ENCODE assay signal across 8 cellular contexts in the genomic region with DNA sequence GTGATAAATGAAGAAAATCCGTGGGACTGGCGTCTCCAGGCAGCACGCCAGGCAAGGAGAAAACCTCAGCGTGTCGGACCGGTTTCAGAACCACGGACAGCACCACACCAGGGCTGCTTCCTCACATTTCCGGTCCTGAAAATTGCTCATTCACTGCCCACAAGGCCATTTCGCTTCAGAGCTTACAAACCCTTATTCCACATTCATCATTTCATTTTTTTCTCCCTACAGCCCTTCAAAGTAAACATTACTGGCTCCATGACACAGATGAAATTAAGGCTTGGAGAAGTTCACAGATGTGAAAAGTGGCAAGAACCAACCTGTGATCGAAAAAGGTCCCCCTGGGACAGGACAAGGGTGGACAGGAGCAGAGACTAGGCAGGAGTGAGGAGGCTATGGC. TPM values are rescaled to one million over a fixed set of nuclear protein-coding genes. Genes with fewer than 3 reads are reported as not detected.
DNase-seq lines count a peak whose midpoint lies in the region; ATAC-seq lines count a peak whose summit lies in the region.

No MANE protein-coding gene starts in this region.

- peak overlapping the region; percentile 2 for H3K4me3 Mint-ChIP-seq in activated naive CD4-positive, alpha-beta T cell treated with anti-CD3 and anti-CD28 coated beads, Interleukin-2, amount 10 ng/mL, durations not matched to agents 7 days and 5 days

- no peaks in the 10 kb centered on the region for H3K9me3 Mint-ChIP-seq in activated naive CD4-positive, alpha-beta T cell treated with anti-CD3 and anti-CD28 coated beads, Interleukin-2, amount 10 ng/mL, durations not matched to agents 7 days and 5 days

- H3K27me3 Mint-ChIP-seq in activated naive CD4-positive, alpha-beta T cell treated with anti-CD3 and anti-CD28 coated beads, Interleukin-2, amount 10 ng/mL, durations not matched to agents 7 days and 5 days: peaks cover 84% of the 10 kb centered on the region

- peaks cover 3% of the 10 kb centered on the region for H3K36me3 Mint-ChIP-seq in activated naive CD4-positive, alpha-beta T cell treated with anti-CD3 and anti-CD28 coated beads, Interleukin-2, amount 10 ng/mL, durations not matched to agents 7 days and 5 days

- no peak for ATAC-seq in left cardiac atrium
- ATAC-seq in HG03039 (IDR thresholded peaks at IDR 0.05; ENCODE audit: unreplicated experiment): no peak
- ATAC-seq in GM21367 (IDR thresholded peaks at IDR 0.05; ENCODE audit: unreplicated experiment): no peak

- H3K4me1 Mint-ChIP-seq in activated naive CD4-positive, alpha-beta T cell treated with anti-CD3 and anti-CD28 coated beads, Interleukin-2, amount 10 ng/mL, durations not matched to agents 7 days and 5 days: peaks cover 16% of the 10 kb centered on the region

- intact Hi-C loops in left cardiac atrium (cut with DNase I): no loop called here

- CTCF ChIA-PET in activated naive CD4-positive, alpha-beta T cell treated with anti-CD3 and anti-CD28 coated beads, Interleukin-2, amount 10 ng/mL, durations not matched to agents 7 days and 5 days (lab: Charles Lee): interaction anchor here (1.1 to 1.3 kb wide), 2 partner anchors 35 to 58 kb away, joined by 3 to 4 read pairs; partner anchors contain the start of gene TSPAN17

- H3K27ac Mint-ChIP-seq in activated naive CD4-positive, alpha-beta T cell treated with anti-CD3 and anti-CD28 coated beads, Interleukin-2, amount 10 ng/mL, durations not matched to agents 7 days and 5 days: no peak overlapping the region

- DNase-seq in GDM1 (lab: John Stamatoyannopoulos, UW): peak; percentile 26
- peak; percentile 56 to 61 for DNase-seq in NOMO-1 (lab: John Stamatoyannopoulos, UW; ENCODE audit: unreplicated experiment in 2 of 2)
- peak; percentile 81 for DNase-seq in activated naive CD4-positive, alpha-beta T cell treated with anti-CD3 and anti-CD28 coated beads, Interleukin-2, amount 10 ng/mL, durations not matched to agents 7 days and 5 days
- peak; percentile 86 for DNase-seq in left cardiac atrium
- peak; percentile 53 for DNase-seq in smooth muscle cell of the brain vasculature (ENCODE audit: low read depth, low spot score)
- DNase-seq in GF-D8 (lab: John Stamatoyannopoulos, UW): no peak

RNA-seq across cellular contexts. Expression of gene GPRIN1, which starts 1.5 kb away (rescaled TPM):
- total RNA-seq in left cardiac atrium: under 1 TPM; 0.81 to 0.97 TPM

RNA-seq across cellular contexts. Expression of gene SNCB, which starts 18.9 kb away (rescaled TPM):
- total RNA-seq in left cardiac atrium: 1 to 10 TPM in 1 of 2 donors, under 1 TPM in 1; 0.74 to 1.3 TPM

RNA-seq across cellular contexts. Expression of gene EIF4E1B, which starts 19.0 kb away (rescaled TPM):
- not detected for total RNA-seq in left cardiac atrium

RNA-seq across cellular contexts. Expression of gene TSPAN17, which starts 35.8 kb away (rescaled TPM):
- total RNA-seq in left cardiac atrium: 10 to 100 TPM; 21.2 to 25.6 TPM
